In genomic region chr3:113745273-113746068, GRCh38 we compare ENCODE assay signal across 8 cellular contexts. TPM values are rescaled to one million over a fixed set of nuclear protein-coding genes. Genes with fewer than 3 reads are reported as not detected.
A peak's percentile ranks its signal among the peaks of the same experiment; 100 is the strongest.
DNase-seq lines count a peak whose midpoint lies in the region; ATAC-seq and TF ChIP-seq lines count a peak whose summit lies in the region.

No MANE protein-coding gene starts in this region.

- no peak for TF ChIP-seq CTCF in activated B cell treated with CpG ODN at 0.5 μM for 24 hours (IDR thresholded peaks at IDR 0.05)

- H3K4me3 Mint-ChIP-seq in activated B cell treated with CpG ODN at 0.5 μM for 24 hours = peak overlapping the region; percentile 93

- POLR2A ChIA-PET in activated B cell treated with CpG ODN at 0.5 μM for 24 hours (lab: Charles Lee) = interaction anchor here (0.5 to 3.8 kb wide), 29 partner anchors 8 to 604 kb away, joined by 3 to 50 read pairs (median 4); partner anchors contain the start of genes CCDC191, GRAMD1C, QTRT2 and SPICE1

- H3K27ac ChIP-seq in caudate nucleus (ENCODE audit: low read depth, low read length) = peak overlapping the region; percentile 100

- peaks cover 38% of the 10 kb centered on the region for H3K36me3 Mint-ChIP-seq in activated B cell treated with CpG ODN at 0.5 μM for 24 hours (ENCODE audit: low read depth)

- DNase-seq in ACHN = peak; percentile 85
- DNase-seq in NCI-H226 = peak; percentile 81
- DNase-seq in activated B cell treated with CpG ODN at 0.5 μM for 24 hours = peak; percentile 70
- DNase-seq in caudate nucleus (lab: John Stamatoyannopoulos, UW) = peak in 51 of 61 donors; percentile 6 to 88 (median 50)
- peak; percentile 93 for DNase-seq in iris pigment epithelial cell (ENCODE audit: low read depth)
- peak; percentile 50 to 60 for DNase-seq in stimulated activated CD4-positive, alpha-beta T cell treated with anti-CD3 and anti-CD28 coated beads, Interleukin-15, amount 100 ng/mL, for 1 hour (ENCODE audit: low read depth in 1 of 2, low spot score in 1 of 2)

- CTCF ChIA-PET in activated B cell treated with CpG ODN at 0.5 μM for 24 hours (lab: Charles Lee) = interaction anchor here (0.7 to 3.2 kb wide), 21 partner anchors 10 to 252 kb away, joined by 3 to 49 read pairs (median 3); partner anchors contain the start of genes GRAMD1C and SPICE1

- ATAC-seq in GM18907 (IDR thresholded peaks at IDR 0.05; ENCODE audit: unreplicated experiment) (peak; percentile 66), HG03280 (IDR thresholded peaks at IDR 0.05; ENCODE audit: unreplicated experiment) (peak; percentile 58), activated B cell treated with CpG ODN at 0.5 μM for 24 hours (ENCODE audit: low read depth) (peak; percentile 63)

- peaks cover 74% of the 10 kb centered on the region for H3K4me1 Mint-ChIP-seq in activated B cell treated with CpG ODN at 0.5 μM for 24 hours

- in situ Hi-C loops in ACHN (cut with HindIII; ENCODE audit: low pct_ligation_motif_present, low pct_unique_long_range_greater_than_20kb, low sequenced_read_pairs) = no loop called here

- no peaks in the 10 kb centered on the region for H3K27me3 Mint-ChIP-seq in activated B cell treated with CpG ODN at 0.5 μM for 24 hours

- H3K9me3 Mint-ChIP-seq in activated B cell treated with CpG ODN at 0.5 μM for 24 hours = no peaks in the 10 kb centered on the region

- intact Hi-C loops in activated B cell treated with CpG ODN at 0.5 μM for 24 hours (cut with micrococcal nuclease) = loop anchor here (1.0 to 5.0 kb wide), 22 partner anchors 9 to 1913 kb away; partner anchors contain the start of genes ATG3, CCDC191, GRAMD1C and QTRT2

- H3K27ac Mint-ChIP-seq in activated B cell treated with CpG ODN at 0.5 μM for 24 hours = peak overlapping the region; percentile 100

RNA-seq across cellular contexts. Expression of gene NAA50, which starts 0.6 kb away (rescaled TPM):
- total RNA-seq in activated B cell treated with CpG ODN at 0.5 μM for 24 hours = 112 and 118 TPM in 2 replicates

RNA-seq across cellular contexts. Expression of gene ATP6V1A, which starts 1.4 kb away (rescaled TPM):
- 49.3 and 49.9 TPM in 2 replicates for total RNA-seq in activated B cell treated with CpG ODN at 0.5 μM for 24 hours

RNA-seq across cellular contexts. Expression of gene USF3, which starts 49.0 kb away (rescaled TPM):
- total RNA-seq in activated B cell treated with CpG ODN at 0.5 μM for 24 hours = 25.3 and 25.9 TPM in 2 replicates

Comparison
In these comparisons a context has a peak if more than half of its experiments do, and no peak if none do; other contexts are left out.
1. Peak in every context shown above with its lines: DNase-seq, ATAC-seq and H3K27ac ChIP-seq.